In genomic region chr2:218659988-218660358, GRCh38 we compare ENCODE assay signal across 8 cellular contexts. TPM values are rescaled to one million over a fixed set of nuclear protein-coding genes. Genes with fewer than 3 reads are reported as not detected.
A peak's percentile ranks its signal among the peaks of the same experiment; 100 is the strongest.
DNase-seq lines count a peak whose midpoint lies in the region; ATAC-seq and TF ChIP-seq lines count a peak whose summit lies in the region.

No MANE protein-coding gene starts in this region.

- intact Hi-C loops in Caco-2 (cut with micrococcal nuclease; ENCODE audit: unreplicated experiment) (loop anchor here (1.0 kb wide), 2 partner anchors 12 to 50 kb away; partner anchors contain the start of genes RNF25, STK36 and TTLL4), Panc1 (cut with micrococcal nuclease; ENCODE audit: unreplicated experiment) (loop anchor here (2.0 kb wide), 1 partner anchor 187 kb away; no protein-coding TSS in a partner anchor), ovary (cut with DNase I) (loop anchor here in 1 of 4 donors (10.0 kb wide), 2 partner anchors 255 to 385 kb away; partner anchors contain the start of genes AAMP and PNKD)

- no peaks in the 10 kb centered on the region for H3K9me3 Mint-ChIP-seq in Caco-2 (ENCODE audit: unreplicated experiment)

- peak overlapping the region; percentile 80 for H3K4me3 ChIP-seq in Caco-2 (ENCODE audit: low read depth, low read length)
- peak overlapping the region; percentile 67 to 85 for H3K4me3 ChIP-seq in Panc1 (ENCODE audit: low read depth in 2 of 2, low read length in 2 of 2)
- peak overlapping the region; percentile 99 for H3K4me3 ChIP-seq in epithelial cell of proximal tubule (ENCODE audit: low read depth, low read length)
- peak overlapping the region; percentile 97 for H3K4me3 ChIP-seq in ovary

- no peaks in the 10 kb centered on the region for H3K27me3 Mint-ChIP-seq in Caco-2 (ENCODE audit: insufficient read depth, unreplicated experiment)

- H3K9me3 ChIP-seq in Caco-2 (no peaks in the 10 kb centered on the region), Panc1 (ENCODE audit: control insufficient read depth, insufficient read depth, low read depth, low read length) (no peaks in the 10 kb centered on the region), ovary (no peaks in the 10 kb centered on the region)

- peaks cover 4% of the 10 kb centered on the region for H3K36me3 ChIP-seq in Caco-2 (ENCODE audit: control insufficient read depth, insufficient read depth, low read length)
- H3K36me3 ChIP-seq in Panc1 (ENCODE audit: control insufficient read depth, insufficient read depth, low read length), result peaks cover 15% of the 10 kb centered on the region
- H3K36me3 ChIP-seq in ovary, result no peaks in the 10 kb centered on the region

- peaks cover 9% of the 10 kb centered on the region for H3K4me1 Mint-ChIP-seq in Caco-2 (ENCODE audit: low read depth, unreplicated experiment)

- H3K27ac ChIP-seq in Panc1 (ENCODE audit: low read length) (peak overlapping the region; percentile 89), ovary (no peak overlapping the region)

- no peak for TF ChIP-seq EP300 in ovary (IDR thresholded peaks at IDR 0.05)

- ATAC-seq in Panc1 (no peak), HG03135 (IDR thresholded peaks at IDR 0.05; ENCODE audit: unreplicated experiment) (no peak), GM19023 (IDR thresholded peaks at IDR 0.05; ENCODE audit: unreplicated experiment) (no peak)

- H3K4me3 Mint-ChIP-seq in Caco-2 (ENCODE audit: unreplicated experiment), result peak overlapping the region; percentile 95

- H3K4me1 ChIP-seq in Caco-2, result peaks cover 6% of the 10 kb centered on the region; the same call in 1 of the 2 replicates
- H3K4me1 ChIP-seq in Panc1 (ENCODE audit: control insufficient read depth, insufficient read depth, low read length), result peaks cover 12% of the 10 kb centered on the region
- H3K4me1 ChIP-seq in ovary (ENCODE audit: insufficient read depth), result peaks cover 7% of the 10 kb centered on the region

- 9 to 15% (median 13%) methylated on average over 8 of the region's 8 CpGs for WGBS in ovary, 3 donors

- CTCF ChIA-PET in Caco-2 (lab: Charles Lee) (interaction anchor here (0.6 to 3.6 kb wide), 21 partner anchors 9 to 335 kb away, joined by 3 to 77 read pairs (median 4); partner anchors contain the start of genes RNF25, STK36 and TTLL4), Panc1 (lab: Charles Lee) (interaction anchor here (0.6 to 1.8 kb wide), 8 partner anchors 12 to 238 kb away, joined by 3 to 16 read pairs (median 6); no protein-coding TSS in a partner anchor)

- TF ChIP-seq CTCF in Caco-2 (IDR thresholded peaks at IDR 0.05; ENCODE audit: insufficient read depth in 1 of 2, low read depth in 1 of 2, low read length in 1 of 2, severe bottlenecking in 1 of 2, unreplicated experiment in 1 of 2) (no peak), Panc1 (IDR thresholded peaks at IDR 0.05) (no peak), epithelial cell of proximal tubule (conservative IDR thresholded peaks at IDR 0.05; ENCODE audit: low read depth, low read length) (no peak), ovary (IDR thresholded peaks at IDR 0.05) (no peak)

- peaks cover 70% of the 10 kb centered on the region for H3K36me3 Mint-ChIP-seq in Caco-2 (ENCODE audit: insufficient read depth, unreplicated experiment)

- DNase-seq in Caco-2 (no peak), Panc1 (ENCODE audit: low read depth, low spot score) (no peak), epithelial cell of proximal tubule (ENCODE audit: low read depth) (no peak), ovary (no peak), activated gamma-delta T cell (lab: John Stamatoyannopoulos, UW) (no peak), globus pallidus (ENCODE audit: low spot score) (no peak)

- in situ Hi-C loops in Panc1 (cut with HindIII; ENCODE audit: low pct_unique_long_range_greater_than_20kb, low sequenced_read_pairs), result no loop called here

- POLR2A ChIA-PET in Caco-2 (lab: Charles Lee), result interaction anchor here (0.5 to 2.3 kb wide), 12 partner anchors 12 to 668 kb away, joined by 3 to 43 read pairs (median 5); partner anchors contain the start of genes CRYBA2, RNF25, STK36 and VIL1
- POLR2A ChIA-PET in Panc1 (lab: Charles Lee), result interaction anchor here (0.6 to 0.9 kb wide), 5 partner anchors 12 to 188 kb away, joined by 3 to 18 read pairs (median 3); partner anchors contain the start of genes RNF25 and STK36

- BruUV-seq in Caco-2 (replicated peaks; lab: Mats Ljungman, UMichigan) (TSS peak; percentile 85), Panc1 (replicated peaks; lab: Mats Ljungman, UMichigan) (TSS peak; percentile 96)

- H3K27ac Mint-ChIP-seq in Caco-2 (ENCODE audit: unreplicated experiment), result peak overlapping the region; percentile 85

- H3K27me3 ChIP-seq in Caco-2 (replicated peaks; ENCODE audit: control insufficient read depth, insufficient read depth, low read length), result no peaks in the 10 kb centered on the region
- no peaks in the 10 kb centered on the region for H3K27me3 ChIP-seq in Panc1 (ENCODE audit: control insufficient read depth, insufficient read depth, low read length)
- H3K27me3 ChIP-seq in ovary, result no peaks in the 10 kb centered on the region

- no peak for TF ChIP-seq POLR2A in ovary (IDR thresholded peaks at IDR 0.05)

RNA-seq across cellular contexts. Expression of gene BCS1L, which starts 0.5 kb away (rescaled TPM):
- total RNA-seq in Caco-2 (2022), result 68.3 and 74.6 TPM in 2 replicates
- 42.0 TPM for total RNA-seq in Panc1 (2021; ENCODE audit: unreplicated experiment)
- polyA plus RNA-seq in Panc1 (2012; ENCODE audit: insufficient read length), result 32.2 TPM
- total RNA-seq in epithelial cell of proximal tubule, result 38.2 and 62.1 TPM in 2 replicates
- total RNA-seq in ovary, result 10 to 100 TPM; 14.7 to 45.2 (median 35.0) TPM
- 10 to 100 TPM; 31.5 to 34.4 TPM for polyA plus RNA-seq in ovary

RNA-seq across cellular contexts. Expression of gene ZNF142, which starts 0.6 kb away (rescaled TPM):
- total RNA-seq in Caco-2 (2022), result 37.0 and 38.5 TPM in 2 replicates
- total RNA-seq in Panc1 (2021; ENCODE audit: unreplicated experiment), result 31.3 TPM
- polyA plus RNA-seq in Panc1 (2012; ENCODE audit: insufficient read length), result 16.4 TPM
- 16.0 and 17.6 TPM in 2 replicates for total RNA-seq in epithelial cell of proximal tubule
- 10 to 100 TPM; 10.9 to 33.9 (median 24.0) TPM for total RNA-seq in ovary
- polyA plus RNA-seq in ovary, result 1 to 10 TPM; 7.0 to 8.2 TPM

RNA-seq across cellular contexts. Expression of gene RNF25, which starts 11.8 kb away (rescaled TPM):
- total RNA-seq in Caco-2 (2022) (30.5 and 32.1 TPM in 2 replicates), Panc1 (2021; ENCODE audit: unreplicated experiment) (40.4 TPM), epithelial cell of proximal tubule (23.1 and 32.6 TPM in 2 replicates), ovary (10 to 100 TPM; 11.7 to 38.6 (median 25.7) TPM)
- 62.5 TPM for polyA plus RNA-seq in Panc1 (2012; ENCODE audit: insufficient read length)
- 10 to 100 TPM; 26.5 to 45.9 TPM for polyA plus RNA-seq in ovary

RNA-seq across cellular contexts. Expression of gene STK36, which starts 11.9 kb away (rescaled TPM):
- total RNA-seq in Caco-2 (2022) (44.1 and 56.9 TPM in 2 replicates), Panc1 (2021; ENCODE audit: unreplicated experiment) (48.6 TPM), epithelial cell of proximal tubule (9.7 and 16.0 TPM in 2 replicates), ovary (10 to 100 TPM; 26.8 to 93.2 (median 39.1) TPM)
- 32.4 TPM for polyA plus RNA-seq in Panc1 (2012; ENCODE audit: insufficient read length)
- 10 to 100 TPM; 28.7 to 38.5 TPM for polyA plus RNA-seq in ovary

RNA-seq across cellular contexts. Expression of gene TTLL4, which starts 50.7 kb away (rescaled TPM):
- total RNA-seq in Caco-2 (2022), result 86.6 and 87.9 TPM in 2 replicates
- 45.6 TPM for total RNA-seq in Panc1 (2021; ENCODE audit: unreplicated experiment)
- 23.0 TPM for polyA plus RNA-seq in Panc1 (2012; ENCODE audit: insufficient read length)
- total RNA-seq in epithelial cell of proximal tubule, result 20.5 and 37.0 TPM in 2 replicates
- total RNA-seq in ovary, result 10 to 100 TPM; 12.4 to 19.6 (median 17.6) TPM
- 10 to 100 TPM in 1 of 2 donors, 1 to 10 TPM in 1; 6.9 to 17.2 TPM for polyA plus RNA-seq in ovary
